39 cellular contexts compared by ENCODE assay signal in genomic region chr19:14669940-14670339, GRCh38. TPM values are rescaled to one million over a fixed set of nuclear protein-coding genes. Genes with fewer than 3 reads are reported as not detected.
"Had no signal": no experiment of that assay in that cellular context is flagged by ENCODE, and none has a peak within 500 bp of the region (broad histone marks: within the 10 kb centered on the region; RNA-seq: fewer than 3 reads in every experiment).

No MANE protein-coding gene starts in this region.

- DNase-seq: Karpas-422, Kasumi-1, MG63, MM.1S, MV-4-11, NCI-H1048, NCI-H1092, NCI-H1092 treated with DMSO at 0.1 percent for 48 hours, NCI-H1105, NCI-H1105 treated with DMSO at 0.1 percent for 48 hours, NCI-H1417, NCI-H1417 treated with DMSO at 0.1 percent for 48 hours, NCI-H1436, NCI-H1436 treated with DMSO at 0.1 percent for 48 hours, NCI-H146, NCI-H1694, NCI-H1694 treated with DMSO at 0.1 percent for 48 hours, NCI-H187, NCI-H187 treated with DMSO at 0.1 percent for 48 hours, NCI-H1930, NCI-H2029, NCI-H2029 treated with DMSO at 0.1 percent for 48 hours, NCI-H2081, NCI-H2081 treated with DMSO at 0.1 percent for 48 hours, NCI-H2107, NCI-H2171, NCI-H2171 treated with DMSO at 0.1 percent for 48 hours, NCI-H2227 treated with DMSO at 0.1 percent for 48 hours, NCI-H226, NCI-H345, NCI-H446, NCI-H446 treated with DMSO at 0.1 percent for 48 hours, NCI-H510A, NCI-H510A treated with DMSO at 0.1 percent for 48 hours, NCI-H524 had no signal

- H3K4me3 ChIP-seq: MG63 had no signal

- H3K36me3 ChIP-seq: MG63 had no signal

- H3K9me3 ChIP-seq: MG63 had no signal

RNA-seq across cellular contexts. Expression of gene ADGRE3, which starts 4.7 kb away (rescaled TPM):
- total RNA-seq: LHCN-M2, M059J, MCF 10A, NCI-H460 had no signal
